1 cellular context compared by ENCODE assay signal in the genomic region with DNA sequence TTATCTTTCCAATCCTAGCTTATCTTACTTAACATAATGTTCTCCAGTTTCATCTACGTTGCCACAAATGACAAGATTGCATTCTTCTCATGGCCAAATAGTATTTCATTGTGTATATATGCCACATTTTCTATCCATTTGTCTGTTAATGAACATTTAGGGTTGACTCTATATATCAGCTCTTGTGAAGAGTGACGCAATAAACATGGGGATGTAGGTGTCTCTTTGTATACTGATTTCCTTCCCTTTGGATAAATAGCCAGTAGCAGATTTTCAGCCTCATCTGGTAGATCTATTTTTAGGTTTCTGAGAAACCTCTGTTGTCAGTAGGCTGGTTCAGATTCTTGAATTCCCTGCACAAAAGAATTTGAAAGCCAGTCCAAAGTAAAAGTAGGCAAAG.
A peak's percentile ranks its signal among the peaks of the same experiment; 100 is the strongest.
TF ChIP-seq lines count a peak whose summit lies in the region.

No MANE protein-coding gene starts in this region.

TF ChIP-seq in IMR-90, 13 proteins besides CTCF, POLR2A, EP300 and RAD21:
- TF ChIP-seq MXI1 (IDR thresholded peaks at IDR 0.05; ENCODE audit: borderline replicate concordance, low read depth, low read length) (no peak), FOS (IDR thresholded peaks at IDR 0.05; ENCODE audit: low read depth, low read length) (no peak), CEBPB (IDR thresholded peaks at IDR 0.05; ENCODE audit: low read depth, low read length) (peak; percentile 66), NFE2L2 (IDR thresholded peaks at IDR 0.05; ENCODE audit: low read depth, low read length) (no peak), RFX5 (IDR thresholded peaks at IDR 0.05; ENCODE audit: low read depth, low read length) (no peak)
